Comparison of ENCODE assay signal across 17 cellular contexts in the genomic region with DNA sequence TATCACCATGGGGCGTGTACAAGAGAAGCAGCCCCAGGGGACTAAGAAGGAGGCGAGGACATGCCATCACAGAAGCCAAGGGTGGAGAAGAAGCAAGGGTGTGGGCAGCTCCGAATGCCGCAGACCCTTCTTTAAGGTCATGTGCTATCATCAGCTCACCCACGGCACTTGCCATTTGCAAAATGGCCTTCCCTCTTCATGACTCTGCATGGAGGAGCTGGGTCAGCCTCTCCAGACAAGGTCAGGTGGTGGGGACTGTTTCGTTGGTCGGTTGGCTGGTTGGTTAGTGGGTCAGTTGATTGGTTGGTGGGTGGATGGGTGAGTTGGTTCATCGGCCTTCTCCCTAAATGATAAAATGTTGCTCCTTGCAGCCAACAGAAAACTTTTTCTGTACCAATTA.
DNase-seq lines count a peak whose midpoint lies in the region; TF ChIP-seq lines count a peak whose summit lies in the region.
"Had no signal": no experiment of that assay in that cellular context is flagged by ENCODE, and none has a peak within 500 bp of the region (broad histone marks: within the 10 kb centered on the region; RNA-seq: fewer than 3 reads in every experiment).

No MANE protein-coding gene starts in this region.

- TF ChIP-seq POLR2A in spleen (IDR thresholded peaks at IDR 0.05) (no peak), transverse colon (IDR thresholded peaks at IDR 0.05) (no peak)

- no peak overlapping the region for H3K27ac ChIP-seq in osteoblast (ENCODE audit: low read depth, low read length)
- no peak overlapping the region for H3K27ac ChIP-seq in spleen
- no peak overlapping the region for H3K27ac ChIP-seq in transverse colon
- H3K27ac ChIP-seq: 22Rv1, A549, BLaER1, GM23248 had no signal

- H3K27ac Mint-ChIP-seq in CD14-positive monocyte, result no peak overlapping the region
- H3K27ac Mint-ChIP-seq: CD8-positive, alpha-beta T cell had no signal

- H3K27me3 ChIP-seq in osteoblast (ENCODE audit: insufficient read depth, low read length), result no peaks in the 10 kb centered on the region
- H3K27me3 ChIP-seq in spleen (replicated peaks in 1 of 7), result peaks cover 0 to 14% (median 0%) of the 10 kb centered on the region in 7 donors
- no peaks in the 10 kb centered on the region for H3K27me3 ChIP-seq in transverse colon
- H3K27me3 ChIP-seq: BLaER1 had no signal

- in situ Hi-C loops in transverse colon (cut with MboI; ENCODE audit: low pct_ligation_motif_present in 1 of 4, low pct_unique_long_range_greater_than_20kb in 1 of 4, low sequenced_read_pairs in 3 of 4), result no loop called here

- no peaks in the 10 kb centered on the region for H3K4me1 Mint-ChIP-seq in CD14-positive monocyte

- DNase-seq in activated effector memory CD4-positive, alpha-beta T cell treated with anti-CD3 and anti-CD28 coated beads, Interleukin-2, amount 50 U/mL, for 16 hours, result peak; percentile 24
- no peak for DNase-seq in activated effector memory CD4-positive, alpha-beta T cell treated with Interleukin-2 at 50 U/mL for 16 hours
- DNase-seq in CD14-positive monocyte (ENCODE audit: low spot score), result peak; percentile 22
- DNase-seq in osteoblast (ENCODE audit: insufficient read length, low spot score, missing footprints), result peak; percentile 55
- peak; percentile 23 for DNase-seq in spleen
- DNase-seq in AG08395 (ENCODE audit: low spot score), result no peak
- DNase-seq in NOMO-1 treated with DMSO at 0.1 percent for 48 hours (lab: John Stamatoyannopoulos, UW; ENCODE audit: unreplicated experiment), result no peak
- DNase-seq in transverse colon, result no peak
- DNase-seq: Calu3; CD8-positive, alpha-beta T cell; DMS79 treated with DMSO at 0.1 percent for 48 hours; GM23248; HCEC 1CT had no signal

- intact Hi-C loops in CD14-positive monocyte (cut with micrococcal nuclease), result no loop called here
- intact Hi-C loops in spleen (cut with DNase I; ENCODE audit: low total_unique reads), result no loop called here
- intact Hi-C loops in transverse colon (cut with DNase I; ENCODE audit: low total_unique reads), result loop anchor here (2.0 kb wide), 1 partner anchor 70 kb away; no protein-coding TSS in a partner anchor

- TF ChIP-seq CTCF in CD14-positive monocyte (IDR thresholded peaks at IDR 0.05) (no peak), osteoblast (IDR thresholded peaks at IDR 0.05; ENCODE audit: extremely low read depth, low read depth, low read length) (no peak), spleen (IDR thresholded peaks at IDR 0.05 in 8 of 11, conservative IDR thresholded peaks at IDR 0.05 in 3 of 11) (no peak), transverse colon (IDR thresholded peaks at IDR 0.05) (no peak)

- no peak overlapping the region for H2AFZ ChIP-seq in osteoblast (ENCODE audit: low read length)
- H2AFZ ChIP-seq: GM23248 had no signal

- H3K4me3 Mint-ChIP-seq in CD14-positive monocyte, result no peak overlapping the region
- H3K4me3 Mint-ChIP-seq: CD8-positive, alpha-beta T cell had no signal

- WGBS in spleen, 5 donors, result 73 to 87% (median 84%) methylated on average over 8 of the region's 8 CpGs
- WGBS in transverse colon (ENCODE audit: low coverage in 1 of 2), 2 donors, result 80 to 88% methylated on average over 1 to 8 of the region's 8 CpGs

- no peak for TF ChIP-seq EP300 in transverse colon (IDR thresholded peaks at IDR 0.05; ENCODE audit: low read depth)

- H3K36me3 ChIP-seq in osteoblast (ENCODE audit: insufficient read depth, low read length) (no peaks in the 10 kb centered on the region), spleen (no peaks in the 10 kb centered on the region), transverse colon (no peaks in the 10 kb centered on the region)
- H3K36me3 ChIP-seq: BLaER1 had no signal

- no peaks in the 10 kb centered on the region for H3K79me2 ChIP-seq in osteoblast (ENCODE audit: insufficient read depth, low read length)

- H3K9me3 ChIP-seq in osteoblast (ENCODE audit: low read depth, low read length) (no peaks in the 10 kb centered on the region), spleen (no peaks in the 10 kb centered on the region), transverse colon (no peaks in the 10 kb centered on the region)
- H3K9me3 ChIP-seq: A549, BLaER1 had no signal

- H3K4me1 ChIP-seq in osteoblast (ENCODE audit: insufficient read depth, low read length), result no peaks in the 10 kb centered on the region
- no peaks in the 10 kb centered on the region for H3K4me1 ChIP-seq in spleen
- no peaks in the 10 kb centered on the region for H3K4me1 ChIP-seq in transverse colon
- H3K4me1 ChIP-seq: A549, BLaER1 had no signal

- no peaks in the 10 kb centered on the region for H4K20me1 ChIP-seq in osteoblast (ENCODE audit: insufficient read depth, low read length)
- H4K20me1 ChIP-seq: BLaER1 had no signal

- H3K4me2 ChIP-seq in osteoblast (ENCODE audit: insufficient read depth, low read length), result no peak overlapping the region
- H3K4me2 ChIP-seq: A549, BLaER1 had no signal

- no peaks in the 10 kb centered on the region for H3K36me3 Mint-ChIP-seq in CD14-positive monocyte
- H3K36me3 Mint-ChIP-seq: CD8-positive, alpha-beta T cell had no signal

- peaks cover 0 to 3% (median 0%) of the 10 kb centered on the region in 7 donors for H3K9me3 Mint-ChIP-seq in CD14-positive monocyte
- H3K9me3 Mint-ChIP-seq: CD8-positive, alpha-beta T cell had no signal

- H3K27me3 Mint-ChIP-seq in CD14-positive monocyte (ENCODE audit: low read depth in 3 of 3), result peaks cover 2 to 5% (median 2%) of the 10 kb centered on the region in 3 donors

- no peak overlapping the region for H3K4me3 ChIP-seq in osteoblast (ENCODE audit: insufficient read depth, low read length)
- H3K4me3 ChIP-seq in spleen, result no peak overlapping the region
- no peak overlapping the region for H3K4me3 ChIP-seq in transverse colon
- H3K4me3 ChIP-seq: A549, BLaER1, GM12878, GM23248 had no signal

Comparison
In these comparisons a context has a peak if more than half of its experiments do, and no peak if none do; other contexts are left out.
1. DNase-seq: peak in activated effector memory CD4-positive, alpha-beta T cell treated with anti-CD3 and anti-CD28 coated beads, Interleukin-2, amount 50 U/mL, for 16 hours (single experiment), CD14-positive monocyte (single experiment), osteoblast (single experiment) and spleen (single experiment); none in activated effector memory CD4-positive, alpha-beta T cell treated with Interleukin-2 at 50 U/mL for 16 hours (single experiment), AG08395 (single experiment), NOMO-1 treated with DMSO at 0.1 percent for 48 hours (single experiment) and transverse colon (single experiment).